ENCODE assay signal across 8 cellular contexts in the genomic region with DNA sequence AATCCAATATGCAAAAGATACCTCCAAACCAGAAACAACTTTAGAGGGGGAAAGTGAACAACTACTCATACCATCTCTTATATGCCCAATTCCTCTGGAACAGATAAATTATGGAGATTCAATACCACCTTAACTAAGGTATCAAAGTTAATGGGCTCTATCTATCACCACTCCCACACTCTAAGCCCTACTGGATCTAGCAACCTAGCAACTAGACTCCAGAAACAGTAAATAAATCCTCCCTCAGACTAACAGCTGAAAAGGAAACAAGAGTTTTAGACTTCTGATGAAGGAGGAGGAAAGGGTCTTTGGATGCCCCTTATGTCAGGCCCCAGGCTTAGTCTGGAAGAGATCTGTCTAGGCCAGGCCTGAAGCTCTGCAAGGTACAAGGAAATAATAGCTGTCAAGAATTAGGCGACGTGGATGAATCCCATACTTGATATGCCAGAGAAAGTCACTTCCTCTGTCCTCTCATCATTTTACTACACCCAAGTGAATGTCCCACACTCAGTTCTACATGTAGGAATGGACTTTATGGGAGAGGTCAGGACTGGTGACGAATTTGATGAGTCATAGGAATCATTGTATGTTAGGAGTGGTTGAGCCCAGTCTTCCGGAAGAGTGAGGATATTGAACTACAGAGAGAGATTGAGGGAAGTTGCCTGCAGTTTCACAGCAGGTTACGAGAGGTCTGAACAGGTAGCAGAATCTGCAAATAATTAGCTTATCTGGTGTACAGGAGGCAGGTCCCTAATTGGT.
DNase-seq lines count a peak whose midpoint lies in the region; ATAC-seq and TF ChIP-seq lines count a peak whose summit lies in the region.

No MANE protein-coding gene starts in this region.

- no peaks in the 10 kb centered on the region for H3K9me2 ChIP-seq in PC-9 (ENCODE audit: insufficient read depth)

- H3K27me3 ChIP-seq in PC-9 (ENCODE audit: insufficient read depth, low read depth) (no peaks in the 10 kb centered on the region), psoas muscle (ENCODE audit: insufficient read depth in 3 of 3, low read length in 2 of 3) (no peaks in the 10 kb centered on the region)

- peaks cover 35% of the 10 kb centered on the region for H3F3A ChIP-seq in PC-9 (ENCODE audit: insufficient read depth, low read depth)

- CTCF ChIA-PET in PC-9 (lab: Charles Lee), result no interaction called here

- peak overlapping the region; percentile 63 for H3K4me2 ChIP-seq in PC-9

- no peaks in the 10 kb centered on the region for H3K36me3 Mint-ChIP-seq in activated T-cell treated with anti-CD3 and anti-CD28 coated beads, Interleukin-2, amount 50 U/mL, for 72 hours (ENCODE audit: insufficient read depth in 2 of 2)

- DNase-seq in ELR (ENCODE audit: low read depth) (peak; percentile 96), PC-9 (peak; percentile 40 to 95), fibroblast of peridontal ligament (ENCODE audit: extremely low read depth) (peak; percentile 79), psoas muscle (no peak), amygdala (lab: John Stamatoyannopoulos, UW) (no peak)
- no peak for DNase-seq in activated T-cell treated with anti-CD3 and anti-CD28 coated beads, Interleukin-2, amount 50 U/mL, for 72 hours

- H3K4me3 Mint-ChIP-seq in activated T-cell treated with anti-CD3 and anti-CD28 coated beads, Interleukin-2, amount 50 U/mL, for 72 hours, result no peak overlapping the region

- 68 to 82% (median 75%) methylated on average over 5 of the region's 5 CpGs for WGBS in psoas muscle, 3 donors

- H4K20me1 ChIP-seq in PC-9 (ENCODE audit: insufficient read depth), result no peaks in the 10 kb centered on the region

- peaks cover 68% of the 10 kb centered on the region for H3K4me1 Mint-ChIP-seq in activated T-cell treated with anti-CD3 and anti-CD28 coated beads, Interleukin-2, amount 50 U/mL, for 72 hours (ENCODE audit: low read depth)

- H3K27ac Mint-ChIP-seq in activated T-cell treated with anti-CD3 and anti-CD28 coated beads, Interleukin-2, amount 50 U/mL, for 72 hours, result no peak overlapping the region

- ATAC-seq in psoas muscle, result peak; percentile 64 to 78 (median 71)
- no peak for ATAC-seq in HG03108 (IDR thresholded peaks at IDR 0.05; ENCODE audit: unreplicated experiment)
- no peak for ATAC-seq in GM18909 (IDR thresholded peaks at IDR 0.05; ENCODE audit: poor library complexity, unreplicated experiment)
- no peak for ATAC-seq in activated T-cell treated with anti-CD3 and anti-CD28 coated beads, Interleukin-2, amount 50 U/mL, for 72 hours (replicated peaks in 1 of 2)

- H3K36me3 ChIP-seq in PC-9 (ENCODE audit: low read depth) (no peaks in the 10 kb centered on the region), psoas muscle (ENCODE audit: insufficient read depth in 1 of 2, low read depth in 1 of 2) (no peaks in the 10 kb centered on the region)

- no peaks in the 10 kb centered on the region for H3K9me3 ChIP-seq in PC-9 (ENCODE audit: insufficient read depth, low read depth)
- H3K9me3 ChIP-seq in psoas muscle, result no peaks in the 10 kb centered on the region

- no peak overlapping the region for H2AFZ ChIP-seq in PC-9

- no peaks in the 10 kb centered on the region for H3K9me3 Mint-ChIP-seq in activated T-cell treated with anti-CD3 and anti-CD28 coated beads, Interleukin-2, amount 50 U/mL, for 72 hours

- H3K4me3 ChIP-seq in PC-9 (no peak overlapping the region), psoas muscle (no peak overlapping the region)

- peaks cover 76% of the 10 kb centered on the region for H3K79me2 ChIP-seq in PC-9 (ENCODE audit: low read depth)

- no peaks in the 10 kb centered on the region for H3K27me3 Mint-ChIP-seq in activated T-cell treated with anti-CD3 and anti-CD28 coated beads, Interleukin-2, amount 50 U/mL, for 72 hours (ENCODE audit: low read depth)

- TSS peak; percentile 98 for BruUV-seq in PC-9 (replicated peaks; lab: Mats Ljungman, UMichigan)

- no peak for TF ChIP-seq CTCF in PC-9 (conservative IDR thresholded peaks at IDR 0.05)
- no peak for TF ChIP-seq CTCF in psoas muscle (IDR thresholded peaks at IDR 0.05)

- H3K27ac ChIP-seq in PC-9 (peak overlapping the region; percentile 84), psoas muscle (no peak overlapping the region)

- POLR2A ChIA-PET in PC-9 (lab: Charles Lee; ENCODE audit: unreplicated experiment), result interaction anchor here (0.7 kb wide), 2 partner anchors 10 to 1626 kb away, joined by 4 read pairs; no protein-coding TSS in a partner anchor

- intact Hi-C loops in PC-9 (cut with micrococcal nuclease; ENCODE audit: unreplicated experiment) (loop anchor here (5.0 kb wide), 1 partner anchor 88 kb away; no protein-coding TSS in a partner anchor), psoas muscle (cut with DNase I) (loop anchor here (10.0 kb wide), 2 partner anchors 181 to 211 kb away; no protein-coding TSS in a partner anchor)

- H3K4me1 ChIP-seq in PC-9 (replicated peaks; ENCODE audit: insufficient read depth), result peaks cover 30% of the 10 kb centered on the region
- peaks cover 15% of the 10 kb centered on the region for H3K4me1 ChIP-seq in psoas muscle

Comparison
In these comparisons a context has a peak if more than half of its experiments do, and no peak if none do; other contexts are left out.
1. DNase-seq: peak in ELR (single experiment), PC-9 (2 of 2) and fibroblast of peridontal ligament (single experiment); none in psoas muscle (0 of 2), activated T-cell treated with anti-CD3 and anti-CD28 coated beads, Interleukin-2, amount 50 U/mL, for 72 hours (0 of 2) and amygdala (0 of 56).
2. ATAC-seq: peak in psoas muscle (4 of 4); none in HG03108 (single experiment), GM18909 (single experiment) and activated T-cell treated with anti-CD3 and anti-CD28 coated beads, Interleukin-2, amount 50 U/mL, for 72 hours (0 of 2).